In the genomic region with DNA sequence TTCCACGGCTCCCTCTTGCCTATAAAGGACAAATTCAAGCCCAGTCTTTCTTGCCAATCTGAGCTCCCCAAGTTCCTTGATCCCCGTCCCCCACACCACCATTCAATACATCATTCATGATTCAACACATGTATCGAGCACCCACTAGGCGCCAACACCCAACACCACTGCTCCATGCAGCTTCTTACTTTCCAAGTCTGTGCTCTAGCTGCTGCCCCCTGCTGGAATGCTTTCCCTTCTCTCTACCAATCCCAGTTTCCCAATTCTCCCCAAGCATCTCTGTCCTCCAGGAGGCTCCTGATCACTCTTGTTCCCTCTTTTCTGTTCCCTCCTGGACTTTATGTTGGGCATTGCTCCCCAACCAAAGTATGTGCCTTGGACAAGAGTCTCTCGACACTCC, we compare ENCODE assay signal across 8 cellular contexts.
A peak's percentile ranks its signal among the peaks of the same experiment; 100 is the strongest.
DNase-seq lines count a peak whose midpoint lies in the region; ATAC-seq, FAIRE-seq and TF ChIP-seq lines count a peak whose summit lies in the region.

No MANE protein-coding gene starts in this region.

- no peaks in the 10 kb centered on the region for H3K36me3 ChIP-seq in tibial artery

- intact Hi-C loops in activated CD8-positive, alpha-beta T cell treated with anti-CD3 and anti-CD28 coated beads for 36 hours (cut with micrococcal nuclease), result no loop called here
- intact Hi-C loops in tibial artery (cut with DNase I; ENCODE audit: low total_unique reads), result no loop called here

- no peak for ATAC-seq in activated CD8-positive, alpha-beta T cell treated with anti-CD3 and anti-CD28 coated beads for 36 hours
- ATAC-seq in activated CD8-positive, alpha-beta T cell treated with anti-CD3 and anti-CD28 coated beads, Interleukin-2, amount 10 ng/mL, durations not matched to agents 7 days and 5 days, result no peak
- ATAC-seq in esophagus mucosa, result peak; percentile 24

- H3K9me3 ChIP-seq in tibial artery, result no peaks in the 10 kb centered on the region

- H3K27ac Mint-ChIP-seq in activated CD8-positive, alpha-beta T cell treated with anti-CD3 and anti-CD28 coated beads for 36 hours, result no peak overlapping the region
- H3K27ac Mint-ChIP-seq in activated CD8-positive, alpha-beta T cell treated with anti-CD3 and anti-CD28 coated beads, Interleukin-2, amount 10 ng/mL, durations not matched to agents 7 days and 5 days, result no peak overlapping the region

- CTCF ChIA-PET in activated CD8-positive, alpha-beta T cell treated with anti-CD3 and anti-CD28 coated beads for 36 hours (lab: Charles Lee), result interaction anchor here (1.0 to 3.0 kb wide), 3 partner anchors 20 to 60 kb away, joined by 3 to 11 read pairs (median 7); no protein-coding TSS in a partner anchor
- CTCF ChIA-PET in activated CD8-positive, alpha-beta T cell treated with anti-CD3 and anti-CD28 coated beads, Interleukin-2, amount 10 ng/mL, durations not matched to agents 7 days and 5 days (lab: Charles Lee), result interaction anchor here (0.9 to 7.0 kb wide), 4 partner anchors 9 to 31 kb away, joined by 4 to 35 read pairs (median 6); no protein-coding TSS in a partner anchor

- no peak for FAIRE-seq in GM12892 (lab: Jason Lieb, UNC)

- no peaks in the 10 kb centered on the region for H3K36me3 Mint-ChIP-seq in activated CD8-positive, alpha-beta T cell treated with anti-CD3 and anti-CD28 coated beads for 36 hours (ENCODE audit: low read depth)
- H3K36me3 Mint-ChIP-seq in activated CD8-positive, alpha-beta T cell treated with anti-CD3 and anti-CD28 coated beads, Interleukin-2, amount 10 ng/mL, durations not matched to agents 7 days and 5 days (ENCODE audit: low read depth), result peaks cover 4% of the 10 kb centered on the region

- no peaks in the 10 kb centered on the region for H3K27me3 ChIP-seq in tibial artery

- H3K9me3 Mint-ChIP-seq in activated CD8-positive, alpha-beta T cell treated with anti-CD3 and anti-CD28 coated beads for 36 hours, result no peaks in the 10 kb centered on the region
- no peaks in the 10 kb centered on the region for H3K9me3 Mint-ChIP-seq in activated CD8-positive, alpha-beta T cell treated with anti-CD3 and anti-CD28 coated beads, Interleukin-2, amount 10 ng/mL, durations not matched to agents 7 days and 5 days (ENCODE audit: insufficient read depth)

- DNase-seq in activated CD8-positive, alpha-beta T cell treated with anti-CD3 and anti-CD28 coated beads for 36 hours, result peak; percentile 32
- DNase-seq in activated CD8-positive, alpha-beta T cell treated with anti-CD3 and anti-CD28 coated beads, Interleukin-2, amount 10 ng/mL, durations not matched to agents 7 days and 5 days, result no peak
- DNase-seq in NCI-H1694 (lab: John Stamatoyannopoulos, UW) (peak; percentile 11), tibial artery (no peak), NCI-H2171 treated with DMSO at 0.1 percent for 48 hours (lab: John Stamatoyannopoulos, UW) (no peak), KG1 (lab: John Stamatoyannopoulos, UW) (no peak), GM12892 (ENCODE audit: insufficient read length) (no peak)

- no peak overlapping the region for H3K4me3 Mint-ChIP-seq in activated CD8-positive, alpha-beta T cell treated with anti-CD3 and anti-CD28 coated beads for 36 hours
- H3K4me3 Mint-ChIP-seq in activated CD8-positive, alpha-beta T cell treated with anti-CD3 and anti-CD28 coated beads, Interleukin-2, amount 10 ng/mL, durations not matched to agents 7 days and 5 days, result no peak overlapping the region

- no peaks in the 10 kb centered on the region for H3K27me3 Mint-ChIP-seq in activated CD8-positive, alpha-beta T cell treated with anti-CD3 and anti-CD28 coated beads for 36 hours
- no peaks in the 10 kb centered on the region for H3K27me3 Mint-ChIP-seq in activated CD8-positive, alpha-beta T cell treated with anti-CD3 and anti-CD28 coated beads, Interleukin-2, amount 10 ng/mL, durations not matched to agents 7 days and 5 days (ENCODE audit: low read depth)

- H3K4me1 Mint-ChIP-seq in activated CD8-positive, alpha-beta T cell treated with anti-CD3 and anti-CD28 coated beads for 36 hours (ENCODE audit: low read depth), result peaks cover 12% of the 10 kb centered on the region
- H3K4me1 Mint-ChIP-seq in activated CD8-positive, alpha-beta T cell treated with anti-CD3 and anti-CD28 coated beads, Interleukin-2, amount 10 ng/mL, durations not matched to agents 7 days and 5 days (ENCODE audit: low read depth), result peaks cover 12% of the 10 kb centered on the region

- peak; percentile 19 for TF ChIP-seq CTCF in activated CD8-positive, alpha-beta T cell treated with anti-CD3 and anti-CD28 coated beads for 36 hours (IDR thresholded peaks at IDR 0.05)
- peak; percentile 21 to 27 for TF ChIP-seq CTCF in tibial artery (IDR thresholded peaks at IDR 0.05)

- peaks cover 0 to 48% (median 43%) of the 10 kb centered on the region in 4 donors for H3K4me1 ChIP-seq in tibial artery

- TF ChIP-seq POLR2A in GM12892 (IDR thresholded peaks at IDR 0.05; ENCODE audit: low read depth, low read length), result no peak

- no peak overlapping the region for H3K4me3 ChIP-seq in tibial artery

- POLR2A ChIA-PET in activated CD8-positive, alpha-beta T cell treated with anti-CD3 and anti-CD28 coated beads for 36 hours (lab: Charles Lee), result no interaction called here
- POLR2A ChIA-PET in activated CD8-positive, alpha-beta T cell treated with anti-CD3 and anti-CD28 coated beads, Interleukin-2, amount 10 ng/mL, durations not matched to agents 7 days and 5 days (lab: Charles Lee), result no interaction called here

- H3K27ac ChIP-seq in tibial artery, result no peak overlapping the region

Comparison
In these comparisons a context has a peak if more than half of its experiments do, and no peak if none do; other contexts are left out.
1. DNase-seq: peak in activated CD8-positive, alpha-beta T cell treated with anti-CD3 and anti-CD28 coated beads for 36 hours (single experiment) and NCI-H1694 (single experiment); none in activated CD8-positive, alpha-beta T cell treated with anti-CD3 and anti-CD28 coated beads, Interleukin-2, amount 10 ng/mL, durations not matched to agents 7 days and 5 days (single experiment), tibial artery (0 of 2), NCI-H2171 treated with DMSO at 0.1 percent for 48 hours (single experiment), KG1 (single experiment) and GM12892 (single experiment).